Comparison of ENCODE assay signal across 20 cellular contexts in genomic region chr13:60435762-60436374, GRCh38. TPM values are rescaled to one million over a fixed set of nuclear protein-coding genes. Genes with fewer than 3 reads are reported as not detected.
DNase-seq lines count a peak whose midpoint lies in the region; ATAC-seq and TF ChIP-seq lines count a peak whose summit lies in the region.
"Had no signal": no experiment of that assay in that cellular context is flagged by ENCODE, and none has a peak within 500 bp of the region (broad histone marks: within the 10 kb centered on the region; RNA-seq: fewer than 3 reads in every experiment).

No MANE protein-coding gene starts in this region.

- H3K4me3 Mint-ChIP-seq in CD4-positive, CD25-positive, alpha-beta regulatory T cell: peak overlapping the region in 1 of 4 donors; percentile 8
- no peak overlapping the region for H3K4me3 Mint-ChIP-seq in T-helper 17 cell
- no peak overlapping the region for H3K4me3 Mint-ChIP-seq in activated CD4-positive, alpha-beta memory T cell treated with anti-CD3 and anti-CD28 coated beads, Interleukin-2, amount 10 ng/mL, durations not matched to agents 7 days and 5 days
- H3K4me3 Mint-ChIP-seq: GM23338, WTC11 had no signal

- TF ChIP-seq CTCF in heart right ventricle (IDR thresholded peaks at IDR 0.05): no peak

- H3K27me3 ChIP-seq in CD4-positive, CD25-positive, alpha-beta regulatory T cell (ENCODE audit: control insufficient read depth, insufficient read depth, low read length): no peaks in the 10 kb centered on the region
- H3K27me3 ChIP-seq in heart right ventricle (no peaks in the 10 kb centered on the region), mesenchymal stem cell (ENCODE audit: control insufficient read depth in 1 of 2, insufficient read depth in 1 of 2, low read length in 2 of 2) (no peaks in the 10 kb centered on the region)
- H3K27me3 ChIP-seq: brain microvascular endothelial cell had no signal

- no peak overlapping the region for H2BK120ac ChIP-seq in mesenchymal stem cell (ENCODE audit: low read depth, low read length)

- H3K27ac Mint-ChIP-seq in CD4-positive, CD25-positive, alpha-beta regulatory T cell: peak overlapping the region in 2 of 3 donors; percentile 19 to 34
- no peak overlapping the region for H3K27ac Mint-ChIP-seq in T-helper 17 cell
- H3K27ac Mint-ChIP-seq in activated CD4-positive, alpha-beta memory T cell treated with anti-CD3 and anti-CD28 coated beads, Interleukin-2, amount 10 ng/mL, durations not matched to agents 7 days and 5 days: no peak overlapping the region
- H3K27ac Mint-ChIP-seq: activated T-helper 2 cell treated with anti-CD3 and anti-CD28 coated beads, Interferon-gamma antibody, Interleukin-2, Interleukin-4, amounts not matched to agents 10 μg/mL and 5 μg/mL and 100 μg/mL, durations not matched to agents 14 hours and 24 hours and 36 hours; GM23338; WTC11 had no signal

- no peak overlapping the region for H3K9ac ChIP-seq in mesenchymal stem cell (ENCODE audit: low read length)

- peaks cover 2% of the 10 kb centered on the region for H3K4me1 ChIP-seq in CD4-positive, CD25-positive, alpha-beta regulatory T cell (ENCODE audit: control insufficient read depth, insufficient read depth, low read length, poor library complexity, severe bottlenecking)
- no peaks in the 10 kb centered on the region for H3K4me1 ChIP-seq in heart right ventricle
- H3K4me1 ChIP-seq in mesenchymal stem cell (ENCODE audit: control insufficient read depth, insufficient read depth, low read depth, low read length): no peaks in the 10 kb centered on the region

- no peak overlapping the region for H2BK5ac ChIP-seq in mesenchymal stem cell (ENCODE audit: low read depth, low read length, poor library complexity, severe bottlenecking)

- H3K23ac ChIP-seq in mesenchymal stem cell (ENCODE audit: low read length in 2 of 2): no peak overlapping the region

- ATAC-seq in CD4-positive, CD25-positive, alpha-beta regulatory T cell (ENCODE audit: low read depth in 2 of 2): no peak
- peak; percentile 57 for ATAC-seq in GM18511 (IDR thresholded peaks at IDR 0.05; ENCODE audit: unreplicated experiment)
- ATAC-seq in GM21619 (IDR thresholded peaks at IDR 0.05; ENCODE audit: unreplicated experiment): peak; percentile 44
- peak; percentile 73 for ATAC-seq in T-helper 17 cell
- no peak for ATAC-seq in heart right ventricle
- ATAC-seq: GM23338, Panc1, WTC11 had no signal

- H2BK15ac ChIP-seq in mesenchymal stem cell (ENCODE audit: low read depth, poor library complexity, severe bottlenecking): no peak overlapping the region

- H4K91ac ChIP-seq in mesenchymal stem cell (ENCODE audit: low read length): no peak overlapping the region

- H3K18ac ChIP-seq in mesenchymal stem cell (ENCODE audit: low read depth in 1 of 2, low read length in 2 of 2): no peak overlapping the region

- POLR2A ChIA-PET in activated CD4-positive, alpha-beta memory T cell treated with anti-CD3 and anti-CD28 coated beads, Interleukin-2, amount 10 ng/mL, durations not matched to agents 7 days and 5 days (lab: Charles Lee): no interaction called here

- peaks cover 21 to 34% (median 27%) of the 10 kb centered on the region in 4 donors for H3K4me1 Mint-ChIP-seq in CD4-positive, CD25-positive, alpha-beta regulatory T cell
- peaks cover 20% of the 10 kb centered on the region for H3K4me1 Mint-ChIP-seq in T-helper 17 cell
- peaks cover 14% of the 10 kb centered on the region for H3K4me1 Mint-ChIP-seq in activated CD4-positive, alpha-beta memory T cell treated with anti-CD3 and anti-CD28 coated beads, Interleukin-2, amount 10 ng/mL, durations not matched to agents 7 days and 5 days
- H3K4me1 Mint-ChIP-seq: GM23338 had no signal

- H3K14ac ChIP-seq in mesenchymal stem cell (ENCODE audit: low read length in 2 of 2): no peak overlapping the region

- no peak overlapping the region for H3K4ac ChIP-seq in mesenchymal stem cell (ENCODE audit: low read depth in 1 of 2, low read length in 2 of 2)

- intact Hi-C loops in heart right ventricle (cut with DNase I): loop anchor here in 6 of 10 donors (10.0 kb wide), 2 partner anchors 101 to 751 kb away; no protein-coding TSS in a partner anchor

- H2AFZ ChIP-seq in mesenchymal stem cell (ENCODE audit: low read depth, low read length): no peak overlapping the region
- H2AFZ ChIP-seq: GM23338 had no signal

- peaks cover 3% of the 10 kb centered on the region for H3K36me3 Mint-ChIP-seq in CD4-positive, CD25-positive, alpha-beta regulatory T cell
- peaks cover 3% of the 10 kb centered on the region for H3K36me3 Mint-ChIP-seq in T-helper 17 cell (ENCODE audit: low read depth)
- peaks cover 4% of the 10 kb centered on the region for H3K36me3 Mint-ChIP-seq in activated CD4-positive, alpha-beta memory T cell treated with anti-CD3 and anti-CD28 coated beads, Interleukin-2, amount 10 ng/mL, durations not matched to agents 7 days and 5 days (ENCODE audit: low read depth)

- H3K27ac ChIP-seq in CD4-positive, CD25-positive, alpha-beta regulatory T cell (ENCODE audit: insufficient read depth, low read length, poor library complexity, severe bottlenecking): no peak overlapping the region
- no peak overlapping the region for H3K27ac ChIP-seq in heart right ventricle
- no peak overlapping the region for H3K27ac ChIP-seq in mesenchymal stem cell (ENCODE audit: low read length, poor library complexity, severe bottlenecking)
- H3K27ac ChIP-seq: brain microvascular endothelial cell had no signal

- no peaks in the 10 kb centered on the region for H3K27me3 Mint-ChIP-seq in CD4-positive, CD25-positive, alpha-beta regulatory T cell
- H3K27me3 Mint-ChIP-seq in T-helper 17 cell: no peaks in the 10 kb centered on the region
- H3K27me3 Mint-ChIP-seq in activated CD4-positive, alpha-beta memory T cell treated with anti-CD3 and anti-CD28 coated beads, Interleukin-2, amount 10 ng/mL, durations not matched to agents 7 days and 5 days: no peaks in the 10 kb centered on the region

- no peaks in the 10 kb centered on the region for H3K9me3 ChIP-seq in CD4-positive, CD25-positive, alpha-beta regulatory T cell (ENCODE audit: control insufficient read depth in 2 of 2, low read length in 2 of 2)
- H3K9me3 ChIP-seq in T-helper 17 cell (ENCODE audit: control insufficient read depth, low read length, poor library complexity, severe bottlenecking) (no peaks in the 10 kb centered on the region), heart right ventricle (peaks cover 0 to 12% (median 0%) of the 10 kb centered on the region in 11 donors), mesenchymal stem cell (ENCODE audit: control insufficient read depth, low read length) (no peaks in the 10 kb centered on the region)

- no peak overlapping the region for H4K8ac ChIP-seq in mesenchymal stem cell (ENCODE audit: low read length)

- H2AK5ac ChIP-seq in mesenchymal stem cell (ENCODE audit: low read length, severe bottlenecking): no peak overlapping the region

- DNase-seq in CD4-positive, CD25-positive, alpha-beta regulatory T cell: peak in 2 of 3 donors; percentile 18 to 27
- DNase-seq in T-helper 17 cell: no peak
- DNase-seq in hippocampal formation (lab: John Stamatoyannopoulos, UW): no peak
- no peak for DNase-seq in heart right ventricle
- DNase-seq in mesenchymal stem cell: no peak
- DNase-seq in activated CD4-positive, alpha-beta memory T cell treated with anti-CD3 and anti-CD28 coated beads, Interleukin-2, amount 10 ng/mL, durations not matched to agents 7 days and 5 days: no peak
- DNase-seq: brain microvascular endothelial cell, DMS79 treated with DMSO at 0.1 percent for 48 hours, head of caudate nucleus, KG1, MV-4-11, NCI-H1694 treated with DMSO at 0.1 percent for 48 hours, NCI-H226, occipital lobe had no signal

- H3K9me3 Mint-ChIP-seq in CD4-positive, CD25-positive, alpha-beta regulatory T cell: peaks cover 0 to 2% (median 0%) of the 10 kb centered on the region in 7 donors
- H3K9me3 Mint-ChIP-seq in activated CD4-positive, alpha-beta memory T cell treated with anti-CD3 and anti-CD28 coated beads, Interleukin-2, amount 10 ng/mL, durations not matched to agents 7 days and 5 days: peaks cover 5% of the 10 kb centered on the region

- WGBS in heart right ventricle, 2 donors: 99 to 100% methylated on average over 2 of the region's 2 CpGs
- 100% methylated on average over 1 of the region's 2 CpGs for WGBS in mesenchymal stem cell

- no peak overlapping the region for H2BK12ac ChIP-seq in mesenchymal stem cell (ENCODE audit: low read length in 2 of 2)

- H3K4me2 ChIP-seq in mesenchymal stem cell (ENCODE audit: low read length, poor library complexity, severe bottlenecking): no peak overlapping the region
- H3K4me2 ChIP-seq: GM23338 had no signal

- no peak overlapping the region for H3K4me3 ChIP-seq in CD4-positive, CD25-positive, alpha-beta regulatory T cell (ENCODE audit: low read depth, low read length)
- H3K4me3 ChIP-seq in heart right ventricle (no peak overlapping the region), mesenchymal stem cell (ENCODE audit: insufficient read depth in 1 of 2, low read depth in 1 of 2, low read length in 2 of 2) (no peak overlapping the region)
- H3K4me3 ChIP-seq: GM23338 had no signal

- no peaks in the 10 kb centered on the region for H3K36me3 ChIP-seq in CD4-positive, CD25-positive, alpha-beta regulatory T cell (ENCODE audit: control insufficient read depth, insufficient read depth, low read length)
- H3K36me3 ChIP-seq in heart right ventricle (peaks cover 0 to 7% (median 0%) of the 10 kb centered on the region in 9 donors), mesenchymal stem cell (ENCODE audit: control insufficient read depth in 1 of 2, insufficient read depth in 2 of 2, low read depth in 1 of 2, low read length in 2 of 2) (no peaks in the 10 kb centered on the region)
- H3K36me3 ChIP-seq: brain microvascular endothelial cell had no signal

- peaks cover 2% of the 10 kb centered on the region for H3K79me1 ChIP-seq in mesenchymal stem cell (replicated peaks; ENCODE audit: low read length, poor library complexity, severe bottlenecking)

- CTCF ChIA-PET in activated CD4-positive, alpha-beta memory T cell treated with anti-CD3 and anti-CD28 coated beads, Interleukin-2, amount 10 ng/mL, durations not matched to agents 7 days and 5 days (lab: Charles Lee): no interaction called here

RNA-seq across cellular contexts. Expression of gene TDRD3, which starts 38.8 kb away (rescaled TPM):
- 29.8 TPM for total RNA-seq in CD4-positive, CD25-positive, alpha-beta regulatory T cell
- polyA plus RNA-seq in CD4-positive, CD25-positive, alpha-beta regulatory T cell: 10 to 100 TPM in 2 of 4 donors, 1 to 10 TPM in 2; 9.0 to 10.2 (median 9.9) TPM
- total RNA-seq in T-helper 17 cell (10 to 100 TPM; 25.4 to 27.4 TPM), heart right ventricle (10 to 100 TPM; 38.1 to 60.7 (median 51.6) TPM)
- polyA plus RNA-seq in heart right ventricle: 10 to 100 TPM in 1 of 2 donors, 1 to 10 TPM in 1; 9.8 to 26.6 TPM
- 6.9 TPM for polyA plus RNA-seq in mesenchymal stem cell (2013, experiment 1 of 2)
- 7.4 TPM for polyA plus RNA-seq in mesenchymal stem cell (2013, experiment 2 of 2)
- 10 to 100 TPM; 20.3 to 22.1 TPM for total RNA-seq in activated CD4-positive, alpha-beta memory T cell treated with anti-CD3 and anti-CD28 coated beads, Interleukin-2, amount 10 ng/mL, durations not matched to agents 7 days and 5 days

Comparison
In these comparisons a context has a peak if more than half of its experiments do, and no peak if none do; other contexts are left out.
1. ATAC-seq: peak in GM18511 (single experiment), GM21619 (single experiment) and T-helper 17 cell (single experiment); none in CD4-positive, CD25-positive, alpha-beta regulatory T cell (0 of 2) and heart right ventricle (0 of 8).
2. DNase-seq: peak in CD4-positive, CD25-positive, alpha-beta regulatory T cell (2 of 3); none in T-helper 17 cell (0 of 3), hippocampal formation (0 of 2), heart right ventricle (0 of 2), mesenchymal stem cell (single experiment) and activated CD4-positive, alpha-beta memory T cell treated with anti-CD3 and anti-CD28 coated beads, Interleukin-2, amount 10 ng/mL, durations not matched to agents 7 days and 5 days (single experiment).
3. H3K27ac Mint-ChIP-seq: peak in CD4-positive, CD25-positive, alpha-beta regulatory T cell (2 of 3); none in T-helper 17 cell (single experiment) and activated CD4-positive, alpha-beta memory T cell treated with anti-CD3 and anti-CD28 coated beads, Interleukin-2, amount 10 ng/mL, durations not matched to agents 7 days and 5 days (single experiment).